Comparison of ENCODE assay signal across 8 cellular contexts in the genomic region with DNA sequence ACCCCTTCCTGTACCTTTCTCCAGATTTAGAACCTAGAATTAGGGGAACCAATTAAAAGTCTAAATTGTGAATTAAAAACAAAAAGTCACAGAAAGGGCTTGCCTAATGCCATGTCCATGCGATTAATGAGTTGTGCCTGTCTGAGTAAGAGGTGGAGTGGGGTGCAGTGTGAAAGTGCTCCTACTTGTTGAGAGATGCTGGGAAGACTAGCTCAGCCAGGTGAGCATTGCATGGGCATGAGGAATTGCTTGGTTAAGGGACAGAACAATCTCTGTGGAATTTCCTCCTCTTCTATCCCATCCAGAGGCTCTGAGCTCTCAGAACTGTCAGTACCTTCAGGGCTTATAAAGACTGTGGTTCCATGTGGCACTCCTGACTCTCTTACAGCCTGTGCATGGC.
"Had no signal": no experiment of that assay in that cellular context is flagged by ENCODE, and none has a peak within 500 bp of the region (broad histone marks: within the 10 kb centered on the region; RNA-seq: fewer than 3 reads in every experiment).

No MANE protein-coding gene starts in this region.

- H3K4me2 ChIP-seq: GM23338 had no signal

- H3K36me3 ChIP-seq: HAP-1 had no signal

- FAIRE-seq: HTR-8/SVneo, K562 had no signal

- H3K9me3 ChIP-seq: HAP-1 had no signal

- H3K4me3 Mint-ChIP-seq: GM23338, HFFc6 had no signal

- H2AFZ ChIP-seq: GM23338 had no signal

- H3K27ac Mint-ChIP-seq: GM23338, HFFc6 had no signal

- ATAC-seq: GM23338, HCT116, K562 had no signal

- DNase-seq: H7, HFFc6, IMR-90 had no signal

- H3K9me3 Mint-ChIP-seq: GM23338, HFFc6 had no signal

- H3K4me1 Mint-ChIP-seq: GM23338 had no signal

- H3K4me1 ChIP-seq: HAP-1 had no signal

- H3K4me3 ChIP-seq: GM23338, HAP-1, K562 had no signal
